In genomic region chr6:165439928-165440554, GRCh38 we compare ENCODE assay signal across 8 cellular contexts.
DNase-seq lines count a peak whose midpoint lies in the region; ATAC-seq and TF ChIP-seq lines count a peak whose summit lies in the region.

No MANE protein-coding gene starts in this region.

- no peak overlapping the region for H3K27ac Mint-ChIP-seq in brain

- peaks cover 5% of the 10 kb centered on the region for H3K4me1 Mint-ChIP-seq in brain

- CTCF ChIA-PET in AG04449 (lab: Yijun Ruan, JAX) = interaction anchor here (1.0 to 2.2 kb wide), 6 partner anchors 12 to 668 kb away, joined by 3 to 17 read pairs (median 7); no protein-coding TSS in a partner anchor

- POLR2A ChIA-PET in AG04449 (lab: Yijun Ruan, JAX) = no interaction called here

- H3K4me3 Mint-ChIP-seq in brain = no peak overlapping the region

- H3K36me3 Mint-ChIP-seq in brain = peaks cover 27% of the 10 kb centered on the region

- H3K27me3 Mint-ChIP-seq in brain = no peaks in the 10 kb centered on the region

- TF ChIP-seq CTCF in AG04449 (IDR thresholded peaks at IDR 0.05; ENCODE audit: insufficient read depth, low read length, missing control alignments) = peak; percentile 15
- TF ChIP-seq CTCF in brain (conservative IDR thresholded peaks at IDR 0.05) = peak; percentile 72 to 80

- peak; percentile 70 for ATAC-seq in GM19035 (IDR thresholded peaks at IDR 0.05; ENCODE audit: unreplicated experiment)
- ATAC-seq in GM21360 (IDR thresholded peaks at IDR 0.05; ENCODE audit: unreplicated experiment) = no peak

- H3K4me3 ChIP-seq in AG04449 (ENCODE audit: low read depth, low read length) = no peak overlapping the region

- DNase-seq in AG04449 (ENCODE audit: low read depth, low spot score) (no peak), NCI-H1092 treated with DMSO at 0.1 percent for 48 hours (lab: John Stamatoyannopoulos, UW) (peak; percentile 71), medulla oblongata (ENCODE audit: extremely low spot score) (peak; percentile 33), T-helper 9 cell (no peak)
- DNase-seq in stimulated activated naive CD4-positive, alpha-beta T cell (lab: John Stamatoyannopoulos, UW) = no peak

- peaks cover 8 to 18% (median 14%) of the 10 kb centered on the region in 5 experiments for H3K9me3 Mint-ChIP-seq in brain

Comparison
In these comparisons a context has a peak if more than half of its experiments do, and no peak if none do; other contexts are left out.
1. DNase-seq: peak in NCI-H1092 treated with DMSO at 0.1 percent for 48 hours (single experiment) and medulla oblongata (single experiment); none in AG04449 (single experiment), T-helper 9 cell (single experiment) and stimulated activated naive CD4-positive, alpha-beta T cell (0 of 6).